In the genomic region with DNA sequence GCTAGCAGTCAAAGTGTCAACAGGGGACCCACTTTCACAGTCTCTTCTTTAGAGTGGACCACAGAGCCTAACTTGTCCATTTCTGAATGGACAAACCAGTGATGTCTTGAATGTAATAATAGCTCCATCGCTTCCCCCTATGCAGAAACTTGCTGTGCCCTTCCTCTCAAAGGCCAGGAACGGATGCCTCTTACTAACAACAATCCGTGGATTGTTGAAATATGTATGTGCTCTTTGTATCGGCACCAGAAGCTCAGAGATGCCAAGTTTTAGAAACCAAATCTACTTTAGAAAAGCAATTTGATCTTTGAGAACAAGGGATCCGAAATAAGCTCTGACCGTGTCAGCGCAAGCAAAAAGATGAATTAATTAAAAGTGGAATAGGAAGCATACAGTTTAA, we compare ENCODE assay signal across 23 cellular contexts.
"Had no signal": no experiment of that assay in that cellular context is flagged by ENCODE, and none has a peak within 500 bp of the region (broad histone marks: within the 10 kb centered on the region; RNA-seq: fewer than 3 reads in every experiment).

No MANE protein-coding gene starts in this region.

- H3K4me3 ChIP-seq: left ventricle myocardium inferior, lung, neural progenitor cell, ovary, prostate gland, skin epidermis, suprapubic skin, tibial nerve, uterus had no signal

- ATAC-seq: left colon; naive thymus-derived CD8-positive, alpha-beta T cell; right cardiac atrium; sciatic nerve; stimulated activated effector memory CD8-positive, alpha-beta T cell treated with anti-CD3 and anti-CD28 coated beads, Interleukin-12 subunit alpha, Interleukin-12 subunit beta, amount 100 ng/mL, for 72 hours had no signal

- DNase-seq: hippocampal formation; left colon; left ventricle myocardium inferior; naive thymus-derived CD8-positive, alpha-beta T cell; ovary; posterior cingulate gyrus; retina; right cardiac atrium; stimulated activated CD4-positive, alpha-beta T cell treated with anti-CD3 and anti-CD28 coated beads, Interleukin-12 subunit alpha, Interleukin-12 subunit beta, amount 100 ng/mL, for 4 hours; stimulated activated CD4-positive, alpha-beta T cell treated with anti-CD3 and anti-CD28 coated beads, Interleukin-15, amount 100 ng/mL, for 24 hours; stimulated activated CD4-positive, alpha-beta T cell treated with anti-CD3 and anti-CD28 coated beads, Interleukin-2, amount 100 ng/mL, for 24 hours; stimulated activated CD4-positive, alpha-beta T cell treated with anti-CD3 and anti-CD28 coated beads, Interleukin-4, amount 100 ng/mL, for 1 hour; stimulated activated naive CD4-positive, alpha-beta T cell; uterus had no signal

- H3K27me3 ChIP-seq: neural progenitor cell, ovary, suprapubic skin, tibial nerve, uterus had no signal

- H2AFZ ChIP-seq: neural progenitor cell had no signal

- H3K4me1 ChIP-seq: left ventricle myocardium inferior, neural progenitor cell, prostate gland, uterus had no signal

- H3K4me2 ChIP-seq: neural progenitor cell had no signal

- H3K9me3 ChIP-seq: left ventricle myocardium inferior, neutrophil, ovary, prostate gland, suprapubic skin, tibial nerve, uterus had no signal

- H3K9ac ChIP-seq: neural progenitor cell had no signal

- H3K27ac ChIP-seq: left ventricle myocardium inferior, neural progenitor cell, neutrophil, ovary, prostate gland, skin epidermis, suprapubic skin, tibial nerve, uterus had no signal

- H3K36me3 ChIP-seq: left ventricle myocardium inferior, neural progenitor cell, neutrophil, ovary, prostate gland, suprapubic skin, tibial nerve, uterus had no signal
